1 cellular context compared by ENCODE assay signal in the genomic region with DNA sequence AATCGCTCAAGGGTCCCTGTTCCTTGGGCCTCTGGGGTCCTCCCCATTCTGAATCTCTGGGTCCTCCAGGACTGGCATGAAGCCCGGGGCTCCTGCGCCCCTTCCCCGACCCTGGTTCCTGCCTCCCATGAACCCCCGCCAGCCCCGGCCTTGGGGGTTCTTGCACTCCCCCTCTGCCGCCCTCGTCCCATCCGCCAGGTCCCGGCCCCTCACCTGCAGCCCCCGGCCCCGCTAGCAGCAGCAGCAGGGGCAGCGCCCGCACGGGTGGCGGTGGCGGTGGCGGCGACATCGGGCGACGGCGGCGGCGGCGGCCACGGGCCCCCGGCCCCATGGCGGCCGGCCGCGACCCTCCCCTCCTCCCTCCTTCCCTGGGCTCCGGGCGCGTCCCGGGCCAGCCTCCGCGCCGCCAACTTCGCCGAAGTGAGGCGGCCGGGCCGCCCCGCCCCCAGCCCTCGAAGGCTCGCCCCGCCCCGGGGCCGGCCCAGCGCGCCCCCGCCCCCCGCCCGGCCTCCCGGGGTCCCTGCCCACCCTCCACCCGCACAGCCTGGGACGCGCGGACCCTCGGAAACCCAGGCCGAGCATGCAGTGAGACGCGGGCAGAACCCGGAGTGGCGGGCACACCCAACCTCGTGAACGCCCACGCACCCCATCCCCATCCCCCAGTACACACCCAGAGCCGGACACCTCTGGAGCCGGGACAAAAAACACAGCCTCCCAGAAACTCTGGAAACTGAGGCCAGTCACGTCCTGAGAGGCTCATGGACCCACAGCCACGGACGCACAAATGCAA.
TF ChIP-seq lines count a peak whose summit lies in the region.

A gene (minus strand): TSS at position 421 of the 790 bp plus-strand sequence. CDS start 90 bp downstream, at position 331.

TF ChIP-seq in H1, 55 proteins besides CTCF, POLR2A, EP300 and RAD21 (continued from another document):
- TF ChIP-seq BRCA1 (IDR thresholded peaks at IDR 0.05; ENCODE audit: low read depth, low read length) (no peak), SAP30 (IDR thresholded peaks at IDR 0.05; ENCODE audit: insufficient read depth, insufficient replicate concordance, low read length) (peak; percentile 29), TAF1 (IDR thresholded peaks at IDR 0.05; ENCODE audit: low read depth, low read length) (0 out of 2 replicates have a peak, but pooled peaks have one; percentile 27), FOSL1 (IDR thresholded peaks at IDR 0.05; ENCODE audit: insufficient read depth, low read depth, low read length) (no peak), YY1 (IDR thresholded peaks at IDR 0.05; ENCODE audit: low read depth, low read length) (no peak), PHF8 (conservative IDR thresholded peaks at IDR 0.05; ENCODE audit: low read depth, low read length) (peak; percentile 51), NRF1 (IDR thresholded peaks at IDR 0.05; ENCODE audit: low read depth, low read length) (no peak), KDM5A (IDR thresholded peaks at IDR 0.05; ENCODE audit: low read length) (no peak), KDM4A (IDR thresholded peaks at IDR 0.05; ENCODE audit: low read depth, low read length, severe bottlenecking) (peak; percentile 53)
- TF ChIP-seq, protein P1, sequence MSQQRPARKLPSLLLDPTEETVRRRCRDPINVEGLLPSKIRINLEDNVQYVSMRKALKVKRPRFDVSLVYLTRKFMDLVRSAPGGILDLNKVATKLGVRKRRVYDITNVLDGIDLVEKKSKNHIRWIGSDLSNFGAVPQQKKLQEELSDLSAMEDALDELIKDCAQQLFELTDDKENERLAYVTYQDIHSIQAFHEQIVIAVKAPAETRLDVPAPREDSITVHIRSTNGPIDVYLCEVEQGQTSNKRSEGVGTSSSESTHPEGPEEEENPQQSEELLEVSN (IDR thresholded peaks at IDR 0.05) = no peak
